Comparison of ENCODE assay signal across 8 cellular contexts in genomic region chr15:51801391-51801835, GRCh38. TPM values are rescaled to one million over a fixed set of nuclear protein-coding genes. Genes with fewer than 3 reads are reported as not detected.
DNase-seq lines count a peak whose midpoint lies in the region; TF ChIP-seq lines count a peak whose summit lies in the region.

No MANE protein-coding gene starts in this region.

- no peak overlapping the region for H3K4me3 ChIP-seq in MM.1S (ENCODE audit: low read length)
- no peak overlapping the region for H3K4me3 ChIP-seq in choroid plexus epithelial cell (ENCODE audit: low read depth, low read length)
- H3K4me3 ChIP-seq in ascending aorta = no peak overlapping the region
- H3K4me3 ChIP-seq in uterus = no peak overlapping the region

- no peaks in the 10 kb centered on the region for H3K27me3 Mint-ChIP-seq in nephron (ENCODE audit: low read depth)

- H3K27me3 ChIP-seq in MM.1S (replicated peaks; ENCODE audit: insufficient read depth, low read length) (no peaks in the 10 kb centered on the region), ascending aorta (no peaks in the 10 kb centered on the region), uterus (no peaks in the 10 kb centered on the region)

- peak overlapping the region in 1 of 3 experiments; percentile 21 for H3K27ac Mint-ChIP-seq in nephron

- DNase-seq in ELR (ENCODE audit: low read depth) (peak; percentile 52), MM.1S (no peak), choroid plexus epithelial cell (ENCODE audit: low read depth) (peak; percentile 65), DMS114 treated with DMSO at 0.1 percent for 48 hours (lab: John Stamatoyannopoulos, UW; ENCODE audit: unreplicated experiment) (no peak), SHP77 treated with DMSO at 0.1 percent for 48 hours (lab: John Stamatoyannopoulos, UW) (no peak), ascending aorta (ENCODE audit: low spot score in 2 of 2) (no peak), uterus (no peak)

- H3K36me3 ChIP-seq in MM.1S (replicated peaks; ENCODE audit: insufficient read depth, low read length) (no peaks in the 10 kb centered on the region), ascending aorta (peaks cover 0 to 24% of the 10 kb centered on the region in 2 donors), uterus (no peaks in the 10 kb centered on the region)

- no peak overlapping the region for H3K4me3 Mint-ChIP-seq in nephron

- H3K27ac ChIP-seq in MM.1S (ENCODE audit: low read length) (no peak overlapping the region), ascending aorta (no peak overlapping the region), uterus (no peak overlapping the region)

- TF ChIP-seq POLR2A in uterus (IDR thresholded peaks at IDR 0.05) = no peak

- no peaks in the 10 kb centered on the region for H4K20me1 ChIP-seq in MM.1S (ENCODE audit: insufficient read depth, low read length)

- H3K9me3 ChIP-seq in MM.1S (replicated peaks; ENCODE audit: insufficient read depth, low read length) (no peaks in the 10 kb centered on the region), ascending aorta (no peaks in the 10 kb centered on the region), uterus (no peaks in the 10 kb centered on the region)

- H3K4me1 Mint-ChIP-seq in nephron = no peaks in the 10 kb centered on the region

- H2AFZ ChIP-seq in MM.1S (ENCODE audit: low read length) = no peak overlapping the region

- no peak overlapping the region for H3K9ac ChIP-seq in MM.1S (ENCODE audit: low read length)

- intact Hi-C loops in ascending aorta (cut with DNase I) = no loop called here
- intact Hi-C loops in uterus (cut with DNase I; ENCODE audit: low total_unique reads) = no loop called here

- H3K4me1 ChIP-seq in MM.1S (ENCODE audit: low read length) = no peaks in the 10 kb centered on the region
- no peaks in the 10 kb centered on the region for H3K4me1 ChIP-seq in ascending aorta
- H3K4me1 ChIP-seq in uterus = no peaks in the 10 kb centered on the region

- peak; percentile 51 for TF ChIP-seq CTCF in MM.1S (IDR thresholded peaks at IDR 0.05; ENCODE audit: low read length)
- TF ChIP-seq CTCF in choroid plexus epithelial cell (conservative IDR thresholded peaks at IDR 0.05; ENCODE audit: low read depth, low read length) = peak; percentile 88
- peak; percentile 6 to 45 (median 35) for TF ChIP-seq CTCF in nephron (IDR thresholded peaks at IDR 0.05; ENCODE audit: unreplicated experiment in 3 of 3)
- peak in 1 of 3 experiments; percentile 23 for TF ChIP-seq CTCF in ascending aorta (IDR thresholded peaks at IDR 0.05)
- peak in 1 of 4 experiments; percentile 15 for TF ChIP-seq CTCF in uterus (IDR thresholded peaks at IDR 0.05)

- no peak overlapping the region for H3K4me2 ChIP-seq in MM.1S (ENCODE audit: low read depth, low read length)

- H3F3A ChIP-seq in MM.1S (ENCODE audit: insufficient read depth, low read length) = no peaks in the 10 kb centered on the region

- no peaks in the 10 kb centered on the region for H3K79me2 ChIP-seq in MM.1S (ENCODE audit: low read length)

- H3K9me2 ChIP-seq in MM.1S (replicated peaks; ENCODE audit: insufficient read depth, low read length) = no peaks in the 10 kb centered on the region

- no peaks in the 10 kb centered on the region for H3K9me3 Mint-ChIP-seq in nephron

- H3K36me3 Mint-ChIP-seq in nephron (ENCODE audit: low read depth) = peaks cover 2% of the 10 kb centered on the region

RNA-seq across cellular contexts. Expression of gene TMOD3, which starts 28.0 kb away (rescaled TPM):
- total RNA-seq in ascending aorta (28.0 TPM), uterus (10 to 100 TPM; 10.5 to 49.6 (median 37.1) TPM)

RNA-seq across cellular contexts. Expression of gene TMOD2, which starts 50.0 kb away (rescaled TPM):
- total RNA-seq in ascending aorta = 7.0 TPM
- total RNA-seq in uterus = 100 to 1,000 TPM in 1 of 4 donors, 10 to 100 TPM in 3; 20.9 to 113 (median 35.0) TPM

Comparison
In these comparisons a context has a peak if more than half of its experiments do, and no peak if none do; other contexts are left out.
1. DNase-seq: peak in ELR (single experiment) and choroid plexus epithelial cell (single experiment); none in MM.1S (single experiment), DMS114 treated with DMSO at 0.1 percent for 48 hours (single experiment), SHP77 treated with DMSO at 0.1 percent for 48 hours (single experiment), ascending aorta (0 of 2) and uterus (0 of 2).